9 cellular contexts compared by ENCODE assay signal in genomic region chr5:52789378-52789777, GRCh38. TPM values are rescaled to one million over a fixed set of nuclear protein-coding genes. Genes with fewer than 3 reads are reported as not detected.
A peak's percentile ranks its signal among the peaks of the same experiment; 100 is the strongest.
DNase-seq lines count a peak whose midpoint lies in the region; ATAC-seq and TF ChIP-seq lines count a peak whose summit lies in the region.
"Had no signal": no experiment of that assay in that cellular context is flagged by ENCODE, and none has a peak within 500 bp of the region (broad histone marks: within the 10 kb centered on the region; RNA-seq: fewer than 3 reads in every experiment).

No MANE protein-coding gene starts in this region.

- no peak overlapping the region for H3K27ac ChIP-seq in CD8-positive, alpha-beta T cell (ENCODE audit: low read depth, low read length)
- H3K27ac ChIP-seq in PC-3 (ENCODE audit: low read length): peak overlapping the region; percentile 85; the same call in 1 of the 2 replicates
- peak overlapping the region; percentile 9 to 96 (median 90) for H3K27ac ChIP-seq in esophagus squamous epithelium
- H3K27ac ChIP-seq in psoas muscle: peak overlapping the region; percentile 74
- H3K27ac ChIP-seq: RWPE1 had no signal

- no peaks in the 10 kb centered on the region for H3K36me3 ChIP-seq in CD8-positive, alpha-beta T cell (ENCODE audit: insufficient read depth, low read length)
- H3K36me3 ChIP-seq in PC-3 (ENCODE audit: low read depth, low read length) (no peaks in the 10 kb centered on the region), esophagus squamous epithelium (no peaks in the 10 kb centered on the region), psoas muscle (ENCODE audit: insufficient read depth in 1 of 2, low read depth in 1 of 2) (no peaks in the 10 kb centered on the region)

- CTCF ChIA-PET in CD8-positive, alpha-beta T cell (lab: Charles Lee): interaction anchor here (1.2 to 4.4 kb wide), 4 partner anchors 10 to 131 kb away, joined by 3 to 25 read pairs (median 15); no protein-coding TSS in a partner anchor
- CTCF ChIA-PET in PC-3 (lab: Charles Lee): interaction anchor here (1.0 kb wide), 1 partner anchor 96 kb away, joined by 3 read pairs; no protein-coding TSS in a partner anchor

- WGBS in esophagus squamous epithelium, 2 donors: 59 to 79% methylated on average over 1 of the region's 1 CpG
- 64 to 78% (median 71%) methylated on average over 1 of the region's 1 CpG for WGBS in psoas muscle, 3 donors

- H3K79me2 ChIP-seq in PC-3 (ENCODE audit: low read length): peaks cover 25% of the 10 kb centered on the region

- TF ChIP-seq CTCF in CD8-positive, alpha-beta T cell (IDR thresholded peaks at IDR 0.05): no peak
- TF ChIP-seq CTCF in PC-3 (conservative IDR thresholded peaks at IDR 0.05; ENCODE audit: low read depth, low read length): no peak
- no peak for TF ChIP-seq CTCF in esophagus squamous epithelium (IDR thresholded peaks at IDR 0.05)
- TF ChIP-seq CTCF in psoas muscle (IDR thresholded peaks at IDR 0.05): no peak

- no peak for DNase-seq in CD8-positive, alpha-beta T cell
- no peak for DNase-seq in PC-3
- DNase-seq in esophagus squamous epithelium (lab: John Stamatoyannopoulos, UW): no peak
- DNase-seq in psoas muscle: no peak
- DNase-seq in iPS-NIHi11 (ENCODE audit: low spot score): no peak
- DNase-seq in stimulated activated CD4-positive, alpha-beta T cell treated with anti-CD3 and anti-CD28 coated beads, Interleukin-4, amount 100 ng/mL, for 1 hour: no peak
- no peak for DNase-seq in kidney glomerular epithelial cell (lab: John Stamatoyannopoulos, UW)

- H3K4me1 ChIP-seq in CD8-positive, alpha-beta T cell (ENCODE audit: insufficient read depth, low read length): peaks cover 8% of the 10 kb centered on the region
- H3K4me1 ChIP-seq in PC-3 (ENCODE audit: insufficient read depth, low read length) (peaks cover 32% of the 10 kb centered on the region), esophagus squamous epithelium (peaks cover 5 to 35% (median 8%) of the 10 kb centered on the region in 3 donors), psoas muscle (peaks cover 6% of the 10 kb centered on the region)

- no peaks in the 10 kb centered on the region for H3K27me3 ChIP-seq in CD8-positive, alpha-beta T cell (ENCODE audit: insufficient read depth, low read length)
- H3K27me3 ChIP-seq in PC-3 (ENCODE audit: low read length) (no peaks in the 10 kb centered on the region), esophagus squamous epithelium (peaks cover 0 to 23% (median 0%) of the 10 kb centered on the region in 4 donors), psoas muscle (ENCODE audit: insufficient read depth in 3 of 3, low read length in 2 of 3) (no peaks in the 10 kb centered on the region)

- H3K9ac ChIP-seq in PC-3 (ENCODE audit: low read length): peak overlapping the region; percentile 90

- H2AFZ ChIP-seq in PC-3 (ENCODE audit: low read length): no peak overlapping the region

- intact Hi-C loops in CD8-positive, alpha-beta T cell (cut with DNase I, micrococcal nuclease): loop anchor here (2.0 to 5.0 kb wide), 3 partner anchors 62 to 308 kb away; no protein-coding TSS in a partner anchor
- intact Hi-C loops in PC-3 (cut with micrococcal nuclease): loop anchor here (5.0 to 10.0 kb wide), 4 partner anchors 82 to 305 kb away; partner anchors contain the start of gene ITGA2
- intact Hi-C loops in esophagus squamous epithelium (cut with DNase I): loop anchor here (10.0 kb wide), 1 partner anchor 125 kb away; no protein-coding TSS in a partner anchor
- intact Hi-C loops in psoas muscle (cut with DNase I): loop anchor here in 1 of 2 donors (10.0 kb wide), 1 partner anchor 305 kb away; no protein-coding TSS in a partner anchor

- peaks cover 27% of the 10 kb centered on the region; the same call in 1 of the 2 replicates for H4K20me1 ChIP-seq in PC-3 (ENCODE audit: low read length)

- H3K9me2 ChIP-seq in PC-3 (replicated peaks; ENCODE audit: low read length): no peaks in the 10 kb centered on the region

- TF ChIP-seq POLR2A in esophagus squamous epithelium (IDR thresholded peaks at IDR 0.05): no peak

- no peak overlapping the region for H3K4me3 ChIP-seq in CD8-positive, alpha-beta T cell (ENCODE audit: low read depth, low read length)
- H3K4me3 ChIP-seq in PC-3 (ENCODE audit: low read length): peak overlapping the region; percentile 77
- H3K4me3 ChIP-seq in esophagus squamous epithelium: peak overlapping the region; percentile 44 to 81 (median 64)
- H3K4me3 ChIP-seq in psoas muscle: peak overlapping the region; percentile 79

- ATAC-seq in CD8-positive, alpha-beta T cell: no peak
- no peak for ATAC-seq in PC-3
- no peak for ATAC-seq in psoas muscle
- ATAC-seq in activated CD4-positive, CD25-positive, alpha-beta regulatory T cell treated with anti-CD3 and anti-CD28 coated beads, Interleukin-2, amount 50 U/mL, for 24 hours: no peak

- peak overlapping the region; percentile 94 for H3K4me3 Mint-ChIP-seq in CD8-positive, alpha-beta T cell

- POLR2A ChIA-PET in CD8-positive, alpha-beta T cell (lab: Charles Lee): interaction anchor here (0.9 to 2.8 kb wide), 2 partner anchors 11 to 23 kb away, joined by 3 to 11 read pairs; no protein-coding TSS in a partner anchor
- POLR2A ChIA-PET in PC-3 (lab: Charles Lee; ENCODE audit: unreplicated experiment): interaction anchor here (1.1 kb wide), 1 partner anchor 10 kb away, joined by 3 read pairs; no protein-coding TSS in a partner anchor

- H3K9me3 ChIP-seq in CD8-positive, alpha-beta T cell (ENCODE audit: low read length): no peaks in the 10 kb centered on the region
- H3K9me3 ChIP-seq in PC-3 (ENCODE audit: low read length) (no peaks in the 10 kb centered on the region), esophagus squamous epithelium (no peaks in the 10 kb centered on the region), psoas muscle (no peaks in the 10 kb centered on the region)

- H3K4me2 ChIP-seq in PC-3 (ENCODE audit: low read length): peak overlapping the region; percentile 90

- no peaks in the 10 kb centered on the region for H3K27me3 Mint-ChIP-seq in CD8-positive, alpha-beta T cell (ENCODE audit: low read depth)

- peaks cover 2% of the 10 kb centered on the region for H3K36me3 Mint-ChIP-seq in CD8-positive, alpha-beta T cell

- no TSS peak for BruUV-seq in PC-3 (replicated peaks; lab: Mats Ljungman, UMichigan)

- H3K4me1 Mint-ChIP-seq in CD8-positive, alpha-beta T cell (ENCODE audit: low read depth): peaks cover 40% of the 10 kb centered on the region

- H3F3A ChIP-seq in PC-3 (ENCODE audit: low read length, unreplicated experiment): peaks cover 4% of the 10 kb centered on the region

- no peaks in the 10 kb centered on the region for H3K9me3 Mint-ChIP-seq in CD8-positive, alpha-beta T cell

- no peak overlapping the region for H3K27ac Mint-ChIP-seq in CD8-positive, alpha-beta T cell

RNA-seq across cellular contexts. Expression of gene ITGA1, which starts 1.7 kb away (rescaled TPM):
- total RNA-seq in CD8-positive, alpha-beta T cell: 1 to 10 TPM; 4.6 to 7.3 TPM
- 3.4 and 4.7 TPM in 2 replicates for total RNA-seq in PC-3 (2014; rRNA removed)
- 10 to 100 TPM in 3 of 4 donors, 1 to 10 TPM in 1; 9.3 to 88.9 (median 17.6) TPM for total RNA-seq in esophagus squamous epithelium
- 10 to 100 TPM; 13.0 to 29.3 (median 17.4) TPM for total RNA-seq in psoas muscle
- 1 to 10 TPM; 3.4 to 3.7 (median 3.5) TPM for polyA plus RNA-seq in psoas muscle

RNA-seq across cellular contexts. Expression of gene PELO, which starts 1.7 kb away (rescaled TPM):
- total RNA-seq in CD8-positive, alpha-beta T cell: 10 to 100 TPM; 13.4 to 13.7 TPM
- 33.6 and 45.3 TPM in 2 replicates for total RNA-seq in PC-3 (2014; rRNA removed)
- 10 to 100 TPM; 10.4 to 25.6 (median 14.6) TPM for total RNA-seq in esophagus squamous epithelium
- total RNA-seq in psoas muscle: 10 to 100 TPM; 24.8 to 30.1 (median 25.3) TPM
- polyA plus RNA-seq in psoas muscle: 10 to 100 TPM; 13.1 to 26.7 (median 26.6) TPM
